25 cellular contexts compared by ENCODE assay signal in genomic region chr3:32643354-32643753, GRCh38.
"Had no signal": no experiment of that assay in that cellular context is flagged by ENCODE, and none has a peak within 500 bp of the region (broad histone marks: within the 10 kb centered on the region; RNA-seq: fewer than 3 reads in every experiment).

No MANE protein-coding gene starts in this region.

- FAIRE-seq: colon, endothelial cell of umbilical vein, kidney, pancreas had no signal

- ATAC-seq: left lobe of liver; mucosa of descending colon; natural killer cell treated with Interleukin-12 subunit alpha and Interleukin-12 subunit beta and Interleukin-15 and Interleukin-18, amount 100 ng/mL, for 72 hours; pancreas; stimulated activated effector memory CD8-positive, alpha-beta T cell treated with anti-CD3 and anti-CD28 coated beads, Interleukin-12 subunit alpha, Interleukin-12 subunit beta, amount 100 ng/mL, for 72 hours had no signal

- H3K9me3 Mint-ChIP-seq: memory B cell; mesothelial cell of epicardium; naive B cell; natural killer cell treated with Interleukin-12 subunit alpha and Interleukin-12 subunit beta and Interleukin-15 and Interleukin-18, amount 100 ng/mL, for 72 hours; neural crest cell; stimulated activated effector memory CD8-positive, alpha-beta T cell treated with anti-CD3 and anti-CD28 coated beads, Interleukin-12 subunit alpha, Interleukin-12 subunit beta, amount 100 ng/mL, for 72 hours had no signal

- H3K36me3 ChIP-seq: esophagus squamous epithelium, neutrophil, pancreas, sigmoid colon, stomach, thyroid gland had no signal

- H3K4me1 Mint-ChIP-seq: memory B cell; naive B cell; neural crest cell; stimulated activated effector memory CD8-positive, alpha-beta T cell treated with anti-CD3 and anti-CD28 coated beads, Interleukin-12 subunit alpha, Interleukin-12 subunit beta, amount 100 ng/mL, for 72 hours had no signal

- H3K27me3 ChIP-seq: neutrophil, pancreas, sigmoid colon, thyroid gland had no signal

- H3K27ac Mint-ChIP-seq: memory B cell; mesothelial cell of epicardium; natural killer cell treated with Interleukin-12 subunit alpha and Interleukin-12 subunit beta and Interleukin-15 and Interleukin-18, amount 100 ng/mL, for 72 hours; stimulated activated effector memory CD8-positive, alpha-beta T cell treated with anti-CD3 and anti-CD28 coated beads, Interleukin-12 subunit alpha, Interleukin-12 subunit beta, amount 100 ng/mL, for 72 hours had no signal

- H3K4me3 ChIP-seq: dorsolateral prefrontal cortex, esophagus squamous epithelium, lung, mucosa of descending colon, pancreas, sigmoid colon, stomach, thyroid gland had no signal

- H3K4me3 Mint-ChIP-seq: memory B cell; mesothelial cell of epicardium; naive B cell; natural killer cell treated with Interleukin-12 subunit alpha and Interleukin-12 subunit beta and Interleukin-15 and Interleukin-18, amount 100 ng/mL, for 72 hours; neural crest cell; stimulated activated effector memory CD8-positive, alpha-beta T cell treated with anti-CD3 and anti-CD28 coated beads, Interleukin-12 subunit alpha, Interleukin-12 subunit beta, amount 100 ng/mL, for 72 hours had no signal

- DNase-seq: dorsolateral prefrontal cortex; effector CD4-positive, alpha-beta T cell; esophagus squamous epithelium; foreskin melanocyte; kidney; mucosa of descending colon; naive B cell; pancreas; sigmoid colon; stimulated activated CD4-positive, alpha-beta T cell treated with anti-CD3 and anti-CD28 coated beads, Interleukin-2, amount 100 ng/mL, for 24 hours; stimulated activated CD4-positive, alpha-beta T cell treated with anti-CD3 and anti-CD28 coated beads, Interleukin-4, amount 100 ng/mL, for 24 hours; stimulated activated naive CD4-positive, alpha-beta T cell treated with Interleukin-2 at 50 U/mL for 16 hours; stomach; thyroid gland; trophoblast cell had no signal

- H3K36me3 Mint-ChIP-seq: memory B cell; mesothelial cell of epicardium; naive B cell; natural killer cell treated with Interleukin-12 subunit alpha and Interleukin-12 subunit beta and Interleukin-15 and Interleukin-18, amount 100 ng/mL, for 72 hours; stimulated activated effector memory CD8-positive, alpha-beta T cell treated with anti-CD3 and anti-CD28 coated beads, Interleukin-12 subunit alpha, Interleukin-12 subunit beta, amount 100 ng/mL, for 72 hours had no signal
